In genomic region chr4:6673191-6673659, GRCh38 we compare ENCODE assay signal across 1 cellular context.
TF ChIP-seq lines count a peak whose summit lies in the region.

No MANE protein-coding gene starts in this region.

TF ChIP-seq in H1, 55 proteins besides CTCF, POLR2A, EP300 and RAD21:
- TF ChIP-seq TBP (IDR thresholded peaks at IDR 0.05; ENCODE audit: low read depth, low read length) (peak; percentile 60; the same call in 1 of the 2 replicates), SP1 (IDR thresholded peaks at IDR 0.05; ENCODE audit: low read depth, low read length) (peak; percentile 71; the same call in 1 of the 2 replicates)
